Comparison of ENCODE assay signal across 35 cellular contexts in genomic region chr6:23348185-23348584, GRCh38.
"Had no signal": no experiment of that assay in that cellular context is flagged by ENCODE, and none has a peak within 500 bp of the region (broad histone marks: within the 10 kb centered on the region; RNA-seq: fewer than 3 reads in every experiment).

No MANE protein-coding gene starts in this region.

- H3K9me3 ChIP-seq: MG63 had no signal

- DNase-seq: Karpas-422, Kasumi-1, MG63, MM.1S, MV-4-11, NCI-H1048, NCI-H1092, NCI-H1092 treated with DMSO at 0.1 percent for 48 hours, NCI-H1105, NCI-H1105 treated with DMSO at 0.1 percent for 48 hours, NCI-H1417, NCI-H1417 treated with DMSO at 0.1 percent for 48 hours, NCI-H1436, NCI-H1436 treated with DMSO at 0.1 percent for 48 hours, NCI-H146, NCI-H1694, NCI-H1694 treated with DMSO at 0.1 percent for 48 hours, NCI-H187, NCI-H187 treated with DMSO at 0.1 percent for 48 hours, NCI-H1930, NCI-H2029, NCI-H2029 treated with DMSO at 0.1 percent for 48 hours, NCI-H2081, NCI-H2081 treated with DMSO at 0.1 percent for 48 hours, NCI-H2107, NCI-H2171, NCI-H2171 treated with DMSO at 0.1 percent for 48 hours, NCI-H2227 treated with DMSO at 0.1 percent for 48 hours, NCI-H226, NCI-H345, NCI-H446, NCI-H446 treated with DMSO at 0.1 percent for 48 hours, NCI-H510A, NCI-H510A treated with DMSO at 0.1 percent for 48 hours had no signal

- H3K36me3 ChIP-seq: MG63 had no signal

- H3K4me3 ChIP-seq: MG63 had no signal

- H3K27ac ChIP-seq: KMS-11 had no signal

- H3K4me2 ChIP-seq: KMS-11 had no signal

- H3K9ac ChIP-seq: KMS-11 had no signal

- H3K27me3 ChIP-seq: MG63 had no signal
